In genomic region chr15:85620321-85621044, GRCh38 we compare ENCODE assay signal across 11 cellular contexts.
DNase-seq lines count a peak whose midpoint lies in the region; ATAC-seq and TF ChIP-seq lines count a peak whose summit lies in the region.
"Had no signal": no experiment of that assay in that cellular context is flagged by ENCODE, and none has a peak within 500 bp of the region (broad histone marks: within the 10 kb centered on the region; RNA-seq: fewer than 3 reads in every experiment).

No MANE protein-coding gene starts in this region.

- BruUV-seq in mammary epithelial cell (replicated peaks; lab: Mats Ljungman, UMichigan), result no TSS peak

- H3K9ac ChIP-seq in mammary epithelial cell (ENCODE audit: insufficient read depth, low read length), result no peak overlapping the region
- H3K9ac ChIP-seq in subcutaneous abdominal adipose tissue (ENCODE audit: low read length in 5 of 5), result peak overlapping the region in 4 of 5 donors; percentile 9 to 58 (median 38)

- CTCF ChIA-PET in activated CD8-positive, alpha-beta T cell treated with anti-CD3 and anti-CD28 coated beads for 36 hours (lab: Charles Lee), result interaction anchor here (0.9 kb wide), 1 partner anchor 27 kb away, joined by 3 read pairs; no protein-coding TSS in a partner anchor
- CTCF ChIA-PET in activated CD8-positive, alpha-beta T cell treated with anti-CD3 and anti-CD28 coated beads, Interleukin-2, amount 10 ng/mL, durations not matched to agents 7 days and 5 days (lab: Charles Lee), result interaction anchor here (0.7 kb wide), 1 partner anchor 69 kb away, joined by 3 read pairs; no protein-coding TSS in a partner anchor
- CTCF ChIA-PET in mammary epithelial cell (lab: Charles Lee; ENCODE audit: low non-redundant PET), result no interaction called here

- no peaks in the 10 kb centered on the region for H3K27me3 Mint-ChIP-seq in activated CD8-positive, alpha-beta T cell treated with anti-CD3 and anti-CD28 coated beads for 36 hours
- H3K27me3 Mint-ChIP-seq in activated CD8-positive, alpha-beta T cell treated with anti-CD3 and anti-CD28 coated beads, Interleukin-2, amount 10 ng/mL, durations not matched to agents 7 days and 5 days (ENCODE audit: low read depth), result no peaks in the 10 kb centered on the region
- H3K27me3 Mint-ChIP-seq: progenitor cell of endocrine pancreas had no signal

- no peak overlapping the region for H3K27ac Mint-ChIP-seq in activated CD8-positive, alpha-beta T cell treated with anti-CD3 and anti-CD28 coated beads for 36 hours
- H3K27ac Mint-ChIP-seq in activated CD8-positive, alpha-beta T cell treated with anti-CD3 and anti-CD28 coated beads, Interleukin-2, amount 10 ng/mL, durations not matched to agents 7 days and 5 days, result no peak overlapping the region
- H3K27ac Mint-ChIP-seq: progenitor cell of endocrine pancreas had no signal

- H3K79me2 ChIP-seq in mammary epithelial cell (ENCODE audit: insufficient read depth, low read length), result peaks cover 71% of the 10 kb centered on the region

- H2AFZ ChIP-seq in mammary epithelial cell (ENCODE audit: low read depth, low read length), result no peak overlapping the region

- H3K27ac ChIP-seq in mammary epithelial cell (ENCODE audit: insufficient read depth, low read depth, low read length), result peak overlapping the region; percentile 95
- H3K27ac ChIP-seq in subcutaneous abdominal adipose tissue (ENCODE audit: low read depth, low read length), result peak overlapping the region; percentile 77

- intact Hi-C loops in activated CD8-positive, alpha-beta T cell treated with anti-CD3 and anti-CD28 coated beads for 36 hours (cut with micrococcal nuclease), result no loop called here
- intact Hi-C loops in mammary epithelial cell (cut with micrococcal nuclease), result no loop called here

- POLR2A ChIA-PET in activated CD8-positive, alpha-beta T cell treated with anti-CD3 and anti-CD28 coated beads for 36 hours (lab: Charles Lee), result no interaction called here
- POLR2A ChIA-PET in activated CD8-positive, alpha-beta T cell treated with anti-CD3 and anti-CD28 coated beads, Interleukin-2, amount 10 ng/mL, durations not matched to agents 7 days and 5 days (lab: Charles Lee), result interaction anchor here (1.5 kb wide), 1 partner anchor 71 kb away, joined by 4 read pairs; no protein-coding TSS in a partner anchor

- no peak for ATAC-seq in activated CD8-positive, alpha-beta T cell treated with anti-CD3 and anti-CD28 coated beads for 36 hours
- no peak for ATAC-seq in activated CD8-positive, alpha-beta T cell treated with anti-CD3 and anti-CD28 coated beads, Interleukin-2, amount 10 ng/mL, durations not matched to agents 7 days and 5 days
- ATAC-seq in HG02571 (IDR thresholded peaks at IDR 0.05; ENCODE audit: unreplicated experiment), result no peak

- dilution Hi-C loops in mammary epithelial cell (cut with HindIII; ENCODE audit: low sequenced_read_pairs), result no loop called here

- H3K36me3 ChIP-seq in mammary epithelial cell (ENCODE audit: insufficient read depth, low read length) (no peaks in the 10 kb centered on the region), kidney epithelial cell (ENCODE audit: control insufficient read depth, insufficient read depth, low read length) (no peaks in the 10 kb centered on the region), subcutaneous abdominal adipose tissue (ENCODE audit: control insufficient read depth in 5 of 5, insufficient read depth in 5 of 5, low read length in 5 of 5) (no peaks in the 10 kb centered on the region)

- H3K9me3 ChIP-seq in mammary epithelial cell (replicated peaks; ENCODE audit: insufficient read depth, low read length) (no peaks in the 10 kb centered on the region), subcutaneous abdominal adipose tissue (ENCODE audit: control insufficient read depth in 5 of 5, low read length in 5 of 5) (no peaks in the 10 kb centered on the region)

- 59% methylated on average over 5 of the region's 5 CpGs for WGBS in mammary epithelial cell (ENCODE audit: low coverage, missing lambda C conversion rate)

- no peak for TF ChIP-seq CTCF in activated CD8-positive, alpha-beta T cell treated with anti-CD3 and anti-CD28 coated beads for 36 hours (IDR thresholded peaks at IDR 0.05)
- TF ChIP-seq CTCF in mammary epithelial cell (conservative IDR thresholded peaks at IDR 0.05 in 1 of 2, IDR thresholded peaks at IDR 0.05 in 1 of 2; ENCODE audit: extremely low read depth in 1 of 2, insufficient read depth in 1 of 2, low read depth in 1 of 2, low read length in 2 of 2), result no peak
- no peak for TF ChIP-seq CTCF in kidney epithelial cell (IDR thresholded peaks at IDR 0.05; ENCODE audit: insufficient read depth, low read length, poor library complexity, severe bottlenecking)

- H4K20me1 ChIP-seq in mammary epithelial cell (ENCODE audit: insufficient read depth, low read length), result no peaks in the 10 kb centered on the region

- peaks cover 16% of the 10 kb centered on the region for H3K4me1 Mint-ChIP-seq in activated CD8-positive, alpha-beta T cell treated with anti-CD3 and anti-CD28 coated beads for 36 hours (ENCODE audit: low read depth)
- peaks cover 40% of the 10 kb centered on the region for H3K4me1 Mint-ChIP-seq in activated CD8-positive, alpha-beta T cell treated with anti-CD3 and anti-CD28 coated beads, Interleukin-2, amount 10 ng/mL, durations not matched to agents 7 days and 5 days (ENCODE audit: low read depth)

- H3K4me3 Mint-ChIP-seq in activated CD8-positive, alpha-beta T cell treated with anti-CD3 and anti-CD28 coated beads for 36 hours, result no peak overlapping the region
- no peak overlapping the region for H3K4me3 Mint-ChIP-seq in activated CD8-positive, alpha-beta T cell treated with anti-CD3 and anti-CD28 coated beads, Interleukin-2, amount 10 ng/mL, durations not matched to agents 7 days and 5 days

- H3K4me1 ChIP-seq in mammary epithelial cell (ENCODE audit: insufficient read depth, low read length), result peaks cover 62% of the 10 kb centered on the region
- H3K4me1 ChIP-seq in subcutaneous abdominal adipose tissue (ENCODE audit: control insufficient read depth in 5 of 5, insufficient read depth in 5 of 5, low read length in 5 of 5), result peaks cover 21 to 80% (median 66%) of the 10 kb centered on the region in 5 donors

- in situ Hi-C loops in mammary epithelial cell (cut with MboI; ENCODE audit: low sequenced_read_pairs in 2 of 2), result no loop called here

- no peaks in the 10 kb centered on the region for H3K9me3 Mint-ChIP-seq in activated CD8-positive, alpha-beta T cell treated with anti-CD3 and anti-CD28 coated beads for 36 hours
- H3K9me3 Mint-ChIP-seq in activated CD8-positive, alpha-beta T cell treated with anti-CD3 and anti-CD28 coated beads, Interleukin-2, amount 10 ng/mL, durations not matched to agents 7 days and 5 days (ENCODE audit: insufficient read depth), result no peaks in the 10 kb centered on the region

- H3K27me3 ChIP-seq in mammary epithelial cell (ENCODE audit: insufficient read depth, low read length), result no peaks in the 10 kb centered on the region
- H3K27me3 ChIP-seq in kidney epithelial cell (ENCODE audit: control insufficient read depth, insufficient read depth, low read length), result no peaks in the 10 kb centered on the region
- H3K27me3 ChIP-seq in subcutaneous abdominal adipose tissue (ENCODE audit: control insufficient read depth in 5 of 5, insufficient read depth in 4 of 5, low read length in 5 of 5), result no peaks in the 10 kb centered on the region

- H3K4me3 ChIP-seq in mammary epithelial cell (replicated peaks in 1 of 3; ENCODE audit: insufficient read depth in 1 of 3, low read depth in 2 of 3, low read length in 3 of 3) (peak overlapping the region in 1 of 3 experiments; percentile 3), kidney epithelial cell (ENCODE audit: low read depth, low read length) (peak overlapping the region; percentile 2), subcutaneous abdominal adipose tissue (ENCODE audit: low read depth in 1 of 5, low read length in 5 of 5) (peak overlapping the region; percentile 63 to 85 (median 70))

- H3K4me2 ChIP-seq in mammary epithelial cell (ENCODE audit: insufficient read depth, low read depth, low read length), result peak overlapping the region; percentile 89

- DNase-seq in activated CD8-positive, alpha-beta T cell treated with anti-CD3 and anti-CD28 coated beads for 36 hours, result peak; percentile 59
- no peak for DNase-seq in activated CD8-positive, alpha-beta T cell treated with anti-CD3 and anti-CD28 coated beads, Interleukin-2, amount 10 ng/mL, durations not matched to agents 7 days and 5 days
- peak; percentile 40 for DNase-seq in mammary epithelial cell
- no peak for DNase-seq in kidney epithelial cell (ENCODE audit: low read depth)
- DNase-seq in HuH-7 (ENCODE audit: low spot score), result no peak
- DNase-seq in DMS 273 (lab: John Stamatoyannopoulos, UW; ENCODE audit: unreplicated experiment), result no peak
- DNase-seq: activated naive CD4-positive, alpha-beta T cell; C1 segment of cervical spinal cord had no signal

- peaks cover 20% of the 10 kb centered on the region for H3K36me3 Mint-ChIP-seq in activated CD8-positive, alpha-beta T cell treated with anti-CD3 and anti-CD28 coated beads for 36 hours (ENCODE audit: low read depth)
- peaks cover 8% of the 10 kb centered on the region for H3K36me3 Mint-ChIP-seq in activated CD8-positive, alpha-beta T cell treated with anti-CD3 and anti-CD28 coated beads, Interleukin-2, amount 10 ng/mL, durations not matched to agents 7 days and 5 days (ENCODE audit: low read depth)

Comparison
In these comparisons a context has a peak if more than half of its experiments do, and no peak if none do; other contexts are left out.
1. DNase-seq: peak in activated CD8-positive, alpha-beta T cell treated with anti-CD3 and anti-CD28 coated beads for 36 hours (single experiment) and mammary epithelial cell (single experiment); none in activated CD8-positive, alpha-beta T cell treated with anti-CD3 and anti-CD28 coated beads, Interleukin-2, amount 10 ng/mL, durations not matched to agents 7 days and 5 days (single experiment), kidney epithelial cell (single experiment), HuH-7 (single experiment) and DMS 273 (single experiment).